ENCODE assay signal across 8 cellular contexts in the genomic region with DNA sequence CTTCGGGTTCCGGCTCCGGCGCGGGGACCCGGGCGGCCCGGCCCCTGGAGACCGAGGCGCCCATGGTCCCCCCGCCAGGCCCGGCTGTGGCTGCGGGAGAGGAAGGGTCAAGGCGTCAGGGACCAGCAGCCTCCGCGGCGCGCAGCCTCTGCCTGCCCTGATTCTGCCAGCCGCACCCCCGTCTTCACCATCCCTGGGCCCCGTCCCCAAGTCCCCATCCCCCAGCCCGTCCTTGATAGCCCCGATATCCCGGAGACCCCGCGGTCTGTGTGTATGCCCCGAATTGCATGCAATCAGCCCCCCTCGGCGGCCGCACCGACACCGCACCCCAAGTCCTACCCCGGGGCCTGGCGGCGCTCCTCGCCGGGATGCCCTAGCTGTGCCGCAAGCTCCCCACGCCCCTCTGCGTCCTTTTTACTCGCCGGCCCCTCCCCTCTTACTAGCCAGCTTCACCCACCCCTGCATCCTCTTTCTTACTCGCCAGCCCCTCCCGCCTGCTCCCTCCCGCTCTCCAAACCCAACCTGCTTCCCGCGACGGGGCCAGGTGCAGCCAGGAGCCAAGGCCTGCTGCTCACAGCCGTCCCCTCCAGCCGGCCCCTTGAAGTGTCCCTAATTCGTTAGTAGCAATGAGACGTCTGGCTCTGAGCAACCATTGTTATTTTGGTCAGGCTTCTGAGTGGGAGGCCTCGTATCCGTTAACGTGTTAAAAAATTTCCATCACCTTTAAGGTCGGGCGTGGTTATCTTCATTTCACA. TPM values are rescaled to one million over a fixed set of nuclear protein-coding genes. Genes with fewer than 3 reads are reported as not detected.
A peak's percentile ranks its signal among the peaks of the same experiment; 100 is the strongest.
DNase-seq lines count a peak whose midpoint lies in the region; ATAC-seq and TF ChIP-seq lines count a peak whose summit lies in the region.

Gene FBXO27, minus strand, starts transcription at position 386 of the 755 bp plus-strand sequence. Its CDS starts 322 bp downstream, at position 64.

- DNase-seq in Caki2 (ENCODE audit: low read depth): peak; percentile 76
- peak; percentile 27 for DNase-seq in HuH-7.5 (ENCODE audit: low spot score)
- DNase-seq in activated T-cell treated with anti-CD3 and anti-CD28 coated beads, Interleukin-2, amount 50 U/mL, for 24 hours: no peak
- DNase-seq in NCI-H187 treated with DMSO at 0.1 percent for 48 hours (lab: John Stamatoyannopoulos, UW): no peak
- DNase-seq in activated effector memory CD4-positive, alpha-beta T cell treated with Interleukin-2 at 50 U/mL for 16 hours: no peak
- no peak for DNase-seq in Kasumi-1 (lab: John Stamatoyannopoulos, UW)

- H3K27me3 Mint-ChIP-seq in activated T-cell treated with anti-CD3 and anti-CD28 coated beads, Interleukin-2, amount 50 U/mL, for 24 hours: peaks cover 43% of the 10 kb centered on the region
- H3K27me3 Mint-ChIP-seq in nephron (ENCODE audit: low read depth): peaks cover 34% of the 10 kb centered on the region

- 10 to 19% methylated on average over 21 to 33 of the region's 57 CpGs for WGBS in gastroesophageal sphincter (ENCODE audit: low coverage in 1 of 2), 2 donors

- H3K27ac ChIP-seq in gastroesophageal sphincter: peak within 1 kb of the TSS in 3 of 4 donors; percentile 72 to 76 (median 75)

- no peak for TF ChIP-seq POLR2A in gastroesophageal sphincter (IDR thresholded peaks at IDR 0.05)

- no peak within 1 kb of the TSS for H3K27ac Mint-ChIP-seq in activated T-cell treated with anti-CD3 and anti-CD28 coated beads, Interleukin-2, amount 50 U/mL, for 24 hours
- peak within 1 kb of the TSS in 2 of 3 experiments; percentile 31 to 71 for H3K27ac Mint-ChIP-seq in nephron

- H3K36me3 Mint-ChIP-seq in activated T-cell treated with anti-CD3 and anti-CD28 coated beads, Interleukin-2, amount 50 U/mL, for 24 hours (ENCODE audit: low read depth): no peaks in the 10 kb centered on the region
- peaks cover 3% of the 10 kb centered on the region for H3K36me3 Mint-ChIP-seq in nephron (ENCODE audit: low read depth)

- H3K27me3 ChIP-seq in gastroesophageal sphincter: no peaks in the 10 kb centered on the region

- peak within 1 kb of the TSS; percentile 47 to 81 for H3K4me3 ChIP-seq in gastroesophageal sphincter

- peaks cover 0 to 14% of the 10 kb centered on the region in 2 donors for H3K36me3 ChIP-seq in gastroesophageal sphincter

- H3K4me3 Mint-ChIP-seq in activated T-cell treated with anti-CD3 and anti-CD28 coated beads, Interleukin-2, amount 50 U/mL, for 24 hours: peak within 1 kb of the TSS; percentile 67
- peak within 1 kb of the TSS; percentile 80 for H3K4me3 Mint-ChIP-seq in nephron

- TF ChIP-seq EP300 in gastroesophageal sphincter (IDR thresholded peaks at IDR 0.05): no peak

- peaks cover 9% of the 10 kb centered on the region for H3K4me1 Mint-ChIP-seq in activated T-cell treated with anti-CD3 and anti-CD28 coated beads, Interleukin-2, amount 50 U/mL, for 24 hours (ENCODE audit: low read depth)
- no peaks in the 10 kb centered on the region for H3K4me1 Mint-ChIP-seq in nephron

- TF ChIP-seq CTCF in gastroesophageal sphincter (IDR thresholded peaks at IDR 0.05): no peak
- TF ChIP-seq CTCF in nephron (IDR thresholded peaks at IDR 0.05; ENCODE audit: unreplicated experiment in 3 of 3): no peak

- in situ Hi-C loops in Caki2 (cut with HindIII; ENCODE audit: low pct_unique_long_range_greater_than_20kb, low sequenced_read_pairs): no loop called here

- H3K9me3 ChIP-seq in gastroesophageal sphincter: no peaks in the 10 kb centered on the region

- H3K4me1 ChIP-seq in gastroesophageal sphincter: peaks cover 0 to 26% (median 12%) of the 10 kb centered on the region in 3 donors

- no peaks in the 10 kb centered on the region for H3K9me3 Mint-ChIP-seq in activated T-cell treated with anti-CD3 and anti-CD28 coated beads, Interleukin-2, amount 50 U/mL, for 24 hours
- peaks cover 2% of the 10 kb centered on the region for H3K9me3 Mint-ChIP-seq in nephron

- ATAC-seq in gastroesophageal sphincter: peak; percentile 27

RNA-seq across cellular contexts. Expression of gene FBXO27, which starts in this region (rescaled TPM):
- 28.1 and 50.7 TPM in 2 replicates for total RNA-seq in Caki2 (2014; rRNA removed; shearing (Covaris generic); ENCODE audit: low replicate concordance)
- total RNA-seq in gastroesophageal sphincter: 1 to 10 TPM; 3.0 to 9.7 (median 3.8) TPM

Comparison
In these comparisons a context has a peak if more than half of its experiments do, and no peak if none do; other contexts are left out.
1. DNase-seq: peak in Caki2 (single experiment) and HuH-7.5 (single experiment); none in activated T-cell treated with anti-CD3 and anti-CD28 coated beads, Interleukin-2, amount 50 U/mL, for 24 hours (single experiment), NCI-H187 treated with DMSO at 0.1 percent for 48 hours (single experiment), activated effector memory CD4-positive, alpha-beta T cell treated with Interleukin-2 at 50 U/mL for 16 hours (single experiment) and Kasumi-1 (0 of 2).